In genomic region chr4:101871962-101872676, GRCh38 we compare ENCODE assay signal across 22 cellular contexts.
DNase-seq lines count a peak whose midpoint lies in the region; ATAC-seq lines count a peak whose summit lies in the region.
"Had no signal": no experiment of that assay in that cellular context is flagged by ENCODE, and none has a peak within 500 bp of the region (broad histone marks: within the 10 kb centered on the region; RNA-seq: fewer than 3 reads in every experiment).

No MANE protein-coding gene starts in this region.

- no peak for DNase-seq in activated T-cell treated with anti-CD3 and anti-CD28 coated beads, Interleukin-2, amount 50 U/mL, for 72 hours
- DNase-seq in activated T-cell treated with anti-CD3 and anti-CD28 coated beads, Interleukin-2, amount 50 U/mL, for 48 hours: no peak
- DNase-seq in adipocyte (ENCODE audit: low read depth) (peak; percentile 16), LoVo (ENCODE audit: low spot score) (no peak), UCSD-AML1 (lab: John Stamatoyannopoulos, UW; ENCODE audit: unreplicated experiment) (no peak), AG20443 (ENCODE audit: low spot score) (no peak)
- DNase-seq: activated CD4-positive, alpha-beta T cell treated with anti-CD3 and anti-CD28 coated beads for 48 hours; activated naive CD4-positive, alpha-beta T cell treated with anti-CD3 and anti-CD28 coated beads for 36 hours; activated T-cell treated with anti-CD3 and anti-CD28 coated beads, Interleukin-2, amount 50 U/mL, for 4 hours; BE2C; COR-L47; DMS79; islet precursor cell; left ventricle myocardium inferior; MG63; naive thymus-derived CD4-positive, alpha-beta T cell; NCI-H1436; NCI-H2107; NCI-H446 had no signal

- H3K4me1 Mint-ChIP-seq in activated T-cell treated with anti-CD3 and anti-CD28 coated beads, Interleukin-2, amount 50 U/mL, for 72 hours (ENCODE audit: low read depth): no peaks in the 10 kb centered on the region
- peaks cover 38 to 63% (median 62%) of the 10 kb centered on the region in 3 donors for H3K4me1 Mint-ChIP-seq in IgD-negative memory B cell
- H3K4me1 Mint-ChIP-seq in stimulated activated memory B cell treated with anti-CD40 and anti-IgM and Interleukin-4, amounts not matched to agents 10 μg/mL and 1 μg/mL and 100 μg/mL, for 72 hours: peaks cover 64% of the 10 kb centered on the region
- H3K4me1 Mint-ChIP-seq: naive thymus-derived CD4-positive, alpha-beta T cell had no signal

- H3K9me3 Mint-ChIP-seq in activated T-cell treated with anti-CD3 and anti-CD28 coated beads, Interleukin-2, amount 50 U/mL, for 72 hours: no peaks in the 10 kb centered on the region
- H3K9me3 Mint-ChIP-seq in IgD-negative memory B cell: no peaks in the 10 kb centered on the region
- H3K9me3 Mint-ChIP-seq in stimulated activated memory B cell treated with anti-CD40 and anti-IgM and Interleukin-4, amounts not matched to agents 10 μg/mL and 1 μg/mL and 100 μg/mL, for 72 hours: peaks cover 6% of the 10 kb centered on the region
- H3K9me3 Mint-ChIP-seq: activated naive CD4-positive, alpha-beta T cell treated with anti-CD3 and anti-CD28 coated beads for 36 hours had no signal

- H3K4me1 ChIP-seq in adipocyte (ENCODE audit: control insufficient read depth, insufficient read depth, low read length): no peaks in the 10 kb centered on the region
- H3K4me1 ChIP-seq: BE2C, left ventricle myocardium inferior, tibial nerve had no signal

- peaks cover 10% of the 10 kb centered on the region for H3K36me3 ChIP-seq in adipocyte (ENCODE audit: control insufficient read depth, insufficient read depth, low read length, severe bottlenecking)
- H3K36me3 ChIP-seq: BE2C, left ventricle myocardium inferior, MG63, tibial nerve had no signal

- no peak overlapping the region for H3K4me3 ChIP-seq in adipocyte (ENCODE audit: low read length)
- H3K4me3 ChIP-seq: left ventricle myocardium inferior, MG63, tibial nerve had no signal

- no peak overlapping the region for H3K4me3 Mint-ChIP-seq in activated T-cell treated with anti-CD3 and anti-CD28 coated beads, Interleukin-2, amount 50 U/mL, for 72 hours
- H3K4me3 Mint-ChIP-seq in IgD-negative memory B cell: peak overlapping the region in 3 of 4 donors; percentile 59 to 87 (median 82)
- H3K4me3 Mint-ChIP-seq in stimulated activated memory B cell treated with anti-CD40 and anti-IgM and Interleukin-4, amounts not matched to agents 10 μg/mL and 1 μg/mL and 100 μg/mL, for 72 hours: peak overlapping the region; percentile 51
- H3K4me3 Mint-ChIP-seq: activated naive CD4-positive, alpha-beta T cell treated with anti-CD3 and anti-CD28 coated beads for 36 hours; activated T-cell treated with anti-CD3 and anti-CD28 coated beads, Interleukin-2, amount 50 U/mL, for 4 hours; naive thymus-derived CD4-positive, alpha-beta T cell had no signal

- ATAC-seq in activated T-cell treated with anti-CD3 and anti-CD28 coated beads, Interleukin-2, amount 50 U/mL, for 72 hours (replicated peaks in 1 of 2): peak; percentile 30 to 31
- peak; percentile 48 for ATAC-seq in stimulated activated memory B cell treated with anti-CD40 and anti-IgM and Interleukin-4, amounts not matched to agents 10 μg/mL and 1 μg/mL and 100 μg/mL, for 72 hours
- ATAC-seq: activated T-cell treated with anti-CD3 and anti-CD28 coated beads, Interleukin-2, amount 50 U/mL, for 4 hours; naive thymus-derived CD4-positive, alpha-beta T cell had no signal

- no peaks in the 10 kb centered on the region for H3K9me3 ChIP-seq in adipocyte (ENCODE audit: control insufficient read depth, low read length)
- H3K9me3 ChIP-seq: BE2C, left ventricle myocardium inferior, MG63, tibial nerve had no signal

- no peaks in the 10 kb centered on the region for H3K27me3 ChIP-seq in adipocyte (replicated peaks; ENCODE audit: control insufficient read depth, insufficient read depth, low read length)
- H3K27me3 ChIP-seq: BE2C, MG63, tibial nerve had no signal

- H3K27me3 Mint-ChIP-seq in activated T-cell treated with anti-CD3 and anti-CD28 coated beads, Interleukin-2, amount 50 U/mL, for 72 hours (ENCODE audit: low read depth): peaks cover 22% of the 10 kb centered on the region
- H3K27me3 Mint-ChIP-seq in IgD-negative memory B cell: peaks cover 1% of the 10 kb centered on the region
- H3K27me3 Mint-ChIP-seq in stimulated activated memory B cell treated with anti-CD40 and anti-IgM and Interleukin-4, amounts not matched to agents 10 μg/mL and 1 μg/mL and 100 μg/mL, for 72 hours: no peaks in the 10 kb centered on the region

- no peaks in the 10 kb centered on the region for H3K36me3 Mint-ChIP-seq in activated T-cell treated with anti-CD3 and anti-CD28 coated beads, Interleukin-2, amount 50 U/mL, for 72 hours (ENCODE audit: insufficient read depth in 2 of 2)
- H3K36me3 Mint-ChIP-seq in IgD-negative memory B cell: peaks cover 37% of the 10 kb centered on the region
- H3K36me3 Mint-ChIP-seq in stimulated activated memory B cell treated with anti-CD40 and anti-IgM and Interleukin-4, amounts not matched to agents 10 μg/mL and 1 μg/mL and 100 μg/mL, for 72 hours: peaks cover 67% of the 10 kb centered on the region
- H3K36me3 Mint-ChIP-seq: naive thymus-derived CD4-positive, alpha-beta T cell had no signal

- H3K27ac Mint-ChIP-seq in activated T-cell treated with anti-CD3 and anti-CD28 coated beads, Interleukin-2, amount 50 U/mL, for 72 hours: no peak overlapping the region
- peak overlapping the region; percentile 46 to 79 (median 74) for H3K27ac Mint-ChIP-seq in IgD-negative memory B cell
- peak overlapping the region; percentile 94 for H3K27ac Mint-ChIP-seq in stimulated activated memory B cell treated with anti-CD40 and anti-IgM and Interleukin-4, amounts not matched to agents 10 μg/mL and 1 μg/mL and 100 μg/mL, for 72 hours
- H3K27ac Mint-ChIP-seq: activated naive CD4-positive, alpha-beta T cell treated with anti-CD3 and anti-CD28 coated beads for 36 hours; naive thymus-derived CD4-positive, alpha-beta T cell had no signal

- no peak overlapping the region for H3K9ac ChIP-seq in adipocyte (ENCODE audit: low read length)

Comparison
In these comparisons a context has a peak if more than half of its experiments do, and no peak if none do; other contexts are left out.
1. H3K4me3 Mint-ChIP-seq: peak in IgD-negative memory B cell (3 of 4) and stimulated activated memory B cell treated with anti-CD40 and anti-IgM and Interleukin-4, amounts not matched to agents 10 μg/mL and 1 μg/mL and 100 μg/mL, for 72 hours (single experiment); none in activated T-cell treated with anti-CD3 and anti-CD28 coated beads, Interleukin-2, amount 50 U/mL, for 72 hours (0 of 2).